17 cellular contexts compared by ENCODE assay signal in genomic region chr12:53766881-53767280, GRCh38. TPM values are rescaled to one million over a fixed set of nuclear protein-coding genes. Genes with fewer than 3 reads are reported as not detected.
"Had no signal": no experiment of that assay in that cellular context is flagged by ENCODE, and none has a peak within 500 bp of the region (broad histone marks: within the 10 kb centered on the region; RNA-seq: fewer than 3 reads in every experiment).

No MANE protein-coding gene starts in this region.

- H3K79me2 ChIP-seq: parathyroid adenoma had no signal

- H3K4me3 Mint-ChIP-seq: activated naive CD8-positive, alpha-beta T cell treated with anti-CD3 and anti-CD28 coated beads for 36 hours; natural killer cell treated with Interleukin-12 subunit alpha and Interleukin-12 subunit beta and Interleukin-15 and Interleukin-18, amount 100 ng/mL, for 72 hours; stimulated activated naive B cell treated with anti-CD40 and anti-IgM and Interleukin-4, amounts not matched to agents 10 μg/mL and 1 μg/mL and 100 μg/mL, for 72 hours had no signal

- H3K4me3 ChIP-seq: body of pancreas, coronary artery, thoracic aorta, upper lobe of right lung had no signal

- H3K9ac ChIP-seq: parathyroid adenoma had no signal

- H2AFZ ChIP-seq: parathyroid adenoma had no signal

- H3K27ac Mint-ChIP-seq: activated naive CD8-positive, alpha-beta T cell treated with anti-CD3 and anti-CD28 coated beads for 36 hours; natural killer cell treated with Interleukin-12 subunit alpha and Interleukin-12 subunit beta and Interleukin-15 and Interleukin-18, amount 100 ng/mL, for 72 hours; stimulated activated naive B cell treated with anti-CD40 and anti-IgM and Interleukin-4, amounts not matched to agents 10 μg/mL and 1 μg/mL and 100 μg/mL, for 72 hours had no signal

- H3K4me1 Mint-ChIP-seq: activated naive CD8-positive, alpha-beta T cell treated with anti-CD3 and anti-CD28 coated beads for 36 hours; stimulated activated naive B cell treated with anti-CD40 and anti-IgM and Interleukin-4, amounts not matched to agents 10 μg/mL and 1 μg/mL and 100 μg/mL, for 72 hours had no signal

- H3K4me1 ChIP-seq: body of pancreas, parathyroid adenoma, upper lobe of right lung had no signal

- H3K36me3 ChIP-seq: neutrophil, thoracic aorta, upper lobe of right lung had no signal

- H3K9me3 ChIP-seq: body of pancreas, neutrophil, thoracic aorta, upper lobe of right lung had no signal

- ATAC-seq: body of pancreas; left cardiac atrium; natural killer cell treated with Interleukin-12 subunit alpha and Interleukin-12 subunit beta and Interleukin-15 and Interleukin-18, amount 100 ng/mL, for 72 hours; stimulated activated naive B cell treated with anti-CD40 and anti-IgM and Interleukin-4, amounts not matched to agents 10 μg/mL and 1 μg/mL and 100 μg/mL, for 72 hours had no signal

- H3K27me3 ChIP-seq: body of pancreas had no signal

- DNase-seq: activated CD4-positive, CD25-positive, alpha-beta regulatory T cell treated with anti-CD3 and anti-CD28 coated beads, Interleukin-2, amount 50 U/mL, for 72 hours; activated naive CD4-positive, alpha-beta T cell; activated naive CD8-positive, alpha-beta T cell treated with anti-CD3 and anti-CD28 coated beads for 36 hours; amniotic stem cell; body of pancreas; left cardiac atrium; stimulated activated naive B cell treated with anti-CD40 and anti-IgM and Interleukin-4, amounts not matched to agents 10 μg/mL and 1 μg/mL and 100 μg/mL, for 72 hours; upper lobe of right lung had no signal

- H3K27ac ChIP-seq: body of pancreas, coronary artery, neutrophil, parathyroid adenoma, thoracic aorta, upper lobe of right lung, VCaP had no signal

- H3K9me3 Mint-ChIP-seq: activated naive CD8-positive, alpha-beta T cell treated with anti-CD3 and anti-CD28 coated beads for 36 hours; natural killer cell treated with Interleukin-12 subunit alpha and Interleukin-12 subunit beta and Interleukin-15 and Interleukin-18, amount 100 ng/mL, for 72 hours; stimulated activated naive B cell treated with anti-CD40 and anti-IgM and Interleukin-4, amounts not matched to agents 10 μg/mL and 1 μg/mL and 100 μg/mL, for 72 hours had no signal

- H3K36me3 Mint-ChIP-seq: activated naive CD8-positive, alpha-beta T cell treated with anti-CD3 and anti-CD28 coated beads for 36 hours; natural killer cell treated with Interleukin-12 subunit alpha and Interleukin-12 subunit beta and Interleukin-15 and Interleukin-18, amount 100 ng/mL, for 72 hours; stimulated activated naive B cell treated with anti-CD40 and anti-IgM and Interleukin-4, amounts not matched to agents 10 μg/mL and 1 μg/mL and 100 μg/mL, for 72 hours had no signal

RNA-seq across cellular contexts. Expression of gene CISTR, which starts 15.1 kb away (rescaled TPM):
- total RNA-seq: activated CD8-positive, alpha-beta memory T cell treated with anti-CD3 and anti-CD28 coated beads for 36 hours; activated naive CD8-positive, alpha-beta T cell treated with anti-CD3 and anti-CD28 coated beads for 36 hours; body of pancreas; lower leg skin; natural killer cell treated with Interleukin-12 subunit alpha and Interleukin-12 subunit beta and Interleukin-15 and Interleukin-18, amount 100 ng/mL, for 72 hours; T-helper 1 cell treated with Interleukin-12 subunit alpha and Interleukin-12 subunit beta and Interleukin-4 antibody, amounts not matched to agents 30 ng/mL and 1 ng/mL, for 36 hours; thoracic aorta; upper lobe of right lung had no signal
